In genomic region chr11:69382131-69383128, GRCh38 we compare ENCODE assay signal across 8 cellular contexts.
DNase-seq lines count a peak whose midpoint lies in the region; ATAC-seq and TF ChIP-seq lines count a peak whose summit lies in the region.

No MANE protein-coding gene starts in this region.

- H3K27me3 ChIP-seq in iPS DF 6.9 (ENCODE audit: control insufficient read depth, insufficient read depth, low read length) = no peaks in the 10 kb centered on the region
- no peaks in the 10 kb centered on the region for H3K27me3 ChIP-seq in colonic mucosa

- H3K9ac ChIP-seq in colonic mucosa (ENCODE audit: low read depth in 2 of 2, low read length in 2 of 2) = no peak overlapping the region

- intact Hi-C loops in colonic mucosa (cut with DNase I) = no loop called here

- DNase-seq in activated naive CD4-positive, alpha-beta T cell treated with anti-CD3 and anti-CD28 coated beads, Interleukin-2, amount 10 ng/mL, durations not matched to agents 7 days and 5 days = peak; percentile 18
- DNase-seq in activated naive CD4-positive, alpha-beta T cell (lab: John Stamatoyannopoulos, UW) = no peak
- DNase-seq in WTC11 (ENCODE audit: low spot score) (peak; percentile 42), iPS DF 6.9 (ENCODE audit: low read depth, low spot score) (peak; percentile 9), ureter (ENCODE audit: low spot score) (peak; percentile 44), NCI-H2227 (lab: John Stamatoyannopoulos, UW; ENCODE audit: unreplicated experiment) (no peak), colonic mucosa (no peak), DMS53 (lab: John Stamatoyannopoulos, UW) (no peak)

- no peaks in the 10 kb centered on the region for H3K36me3 Mint-ChIP-seq in activated naive CD4-positive, alpha-beta T cell treated with anti-CD3 and anti-CD28 coated beads, Interleukin-2, amount 10 ng/mL, durations not matched to agents 7 days and 5 days
- peaks cover 3% of the 10 kb centered on the region; the same call in 1 of the 2 replicates for H3K36me3 Mint-ChIP-seq in WTC11

- no peak overlapping the region for H3K4me3 Mint-ChIP-seq in activated naive CD4-positive, alpha-beta T cell treated with anti-CD3 and anti-CD28 coated beads, Interleukin-2, amount 10 ng/mL, durations not matched to agents 7 days and 5 days
- H3K4me3 Mint-ChIP-seq in WTC11 = no peak overlapping the region

- H3K9me3 Mint-ChIP-seq in activated naive CD4-positive, alpha-beta T cell treated with anti-CD3 and anti-CD28 coated beads, Interleukin-2, amount 10 ng/mL, durations not matched to agents 7 days and 5 days = peaks cover 6% of the 10 kb centered on the region
- peaks cover 6% of the 10 kb centered on the region for H3K9me3 Mint-ChIP-seq in WTC11

- ATAC-seq in WTC11 = peak; percentile 52

- no peak overlapping the region for H3K27ac ChIP-seq in iPS DF 6.9 (ENCODE audit: low read length)
- no peak overlapping the region for H3K27ac ChIP-seq in colonic mucosa

- CTCF ChIA-PET in activated naive CD4-positive, alpha-beta T cell treated with anti-CD3 and anti-CD28 coated beads, Interleukin-2, amount 10 ng/mL, durations not matched to agents 7 days and 5 days (lab: Charles Lee) = no interaction called here
- CTCF ChIA-PET in WTC11 (lab: Charles Lee) = interaction anchor here (0.8 to 1.0 kb wide), 2 partner anchors 8 to 281 kb away, joined by 3 read pairs; no protein-coding TSS in a partner anchor

- TF ChIP-seq CTCF in WTC11 (IDR thresholded peaks at IDR 0.05) (no peak), colonic mucosa (IDR thresholded peaks at IDR 0.05) (no peak)

- H3K27ac Mint-ChIP-seq in activated naive CD4-positive, alpha-beta T cell treated with anti-CD3 and anti-CD28 coated beads, Interleukin-2, amount 10 ng/mL, durations not matched to agents 7 days and 5 days = no peak overlapping the region
- H3K27ac Mint-ChIP-seq in WTC11 = no peak overlapping the region

- H3K4me1 Mint-ChIP-seq in activated naive CD4-positive, alpha-beta T cell treated with anti-CD3 and anti-CD28 coated beads, Interleukin-2, amount 10 ng/mL, durations not matched to agents 7 days and 5 days = no peaks in the 10 kb centered on the region
- peaks cover 8% of the 10 kb centered on the region; the same call in 1 of the 2 replicates for H3K4me1 Mint-ChIP-seq in WTC11

- no CpG with 5 or more reads among the region's 27 CpGs for WGBS in iPS DF 6.9 (ENCODE audit: insufficient coverage, insufficient read length)

- POLR2A ChIA-PET in WTC11 (lab: Charles Lee) = no interaction called here

- H3K4me3 ChIP-seq in iPS DF 6.9 (ENCODE audit: low read length) (no peak overlapping the region), colonic mucosa (no peak overlapping the region)

- H3K4me1 ChIP-seq in iPS DF 6.9 (ENCODE audit: control insufficient read depth, insufficient read depth, low read length) (no peaks in the 10 kb centered on the region; the same call in 1 of the 2 replicates), colonic mucosa (no peaks in the 10 kb centered on the region)

- no peaks in the 10 kb centered on the region for H3K27me3 Mint-ChIP-seq in activated naive CD4-positive, alpha-beta T cell treated with anti-CD3 and anti-CD28 coated beads, Interleukin-2, amount 10 ng/mL, durations not matched to agents 7 days and 5 days
- H3K27me3 Mint-ChIP-seq in WTC11 (ENCODE audit: low read depth) = peaks cover 3% of the 10 kb centered on the region

- H3K9me3 ChIP-seq in iPS DF 6.9 (ENCODE audit: control insufficient read depth, insufficient read depth, low read length) = no peaks in the 10 kb centered on the region
- H3K9me3 ChIP-seq in colonic mucosa = no peaks in the 10 kb centered on the region

- H3K36me3 ChIP-seq in iPS DF 6.9 (ENCODE audit: control insufficient read depth, insufficient read depth, low read length) (no peaks in the 10 kb centered on the region), colonic mucosa (no peaks in the 10 kb centered on the region)

TF ChIP-seq in WTC11, 78 proteins besides CTCF, POLR2A, EP300 and RAD21:
- TF ChIP-seq ZNF232 (CRISPR knock-in tag; IDR thresholded peaks at IDR 0.05) (no peak), E2F5 (CRISPR knock-in tag; IDR thresholded peaks at IDR 0.05) (no peak), USF2 (CRISPR knock-in tag; IDR thresholded peaks at IDR 0.05) (peak; percentile 92), TEAD4 (CRISPR knock-in tag; IDR thresholded peaks at IDR 0.05) (no peak), JUN (CRISPR knock-in tag; IDR thresholded peaks at IDR 0.05) (no peak), NFYB (CRISPR knock-in tag; conservative IDR thresholded peaks at IDR 0.05; ENCODE audit: low read depth) (peak; percentile 94), USF1 (CRISPR knock-in tag; IDR thresholded peaks at IDR 0.05) (peak; percentile 90), ESRRA (CRISPR knock-in tag; IDR thresholded peaks at IDR 0.05; ENCODE audit: borderline replicate concordance) (no peak)

Comparison
In these comparisons a context has a peak if more than half of its experiments do, and no peak if none do; other contexts are left out.
1. DNase-seq: peak in activated naive CD4-positive, alpha-beta T cell treated with anti-CD3 and anti-CD28 coated beads, Interleukin-2, amount 10 ng/mL, durations not matched to agents 7 days and 5 days (single experiment), WTC11 (single experiment), iPS DF 6.9 (single experiment) and ureter (single experiment); none in activated naive CD4-positive, alpha-beta T cell (0 of 4), NCI-H2227 (single experiment), colonic mucosa (single experiment) and DMS53 (single experiment).